Comparison of ENCODE assay signal across 1 cellular context in the genomic region with DNA sequence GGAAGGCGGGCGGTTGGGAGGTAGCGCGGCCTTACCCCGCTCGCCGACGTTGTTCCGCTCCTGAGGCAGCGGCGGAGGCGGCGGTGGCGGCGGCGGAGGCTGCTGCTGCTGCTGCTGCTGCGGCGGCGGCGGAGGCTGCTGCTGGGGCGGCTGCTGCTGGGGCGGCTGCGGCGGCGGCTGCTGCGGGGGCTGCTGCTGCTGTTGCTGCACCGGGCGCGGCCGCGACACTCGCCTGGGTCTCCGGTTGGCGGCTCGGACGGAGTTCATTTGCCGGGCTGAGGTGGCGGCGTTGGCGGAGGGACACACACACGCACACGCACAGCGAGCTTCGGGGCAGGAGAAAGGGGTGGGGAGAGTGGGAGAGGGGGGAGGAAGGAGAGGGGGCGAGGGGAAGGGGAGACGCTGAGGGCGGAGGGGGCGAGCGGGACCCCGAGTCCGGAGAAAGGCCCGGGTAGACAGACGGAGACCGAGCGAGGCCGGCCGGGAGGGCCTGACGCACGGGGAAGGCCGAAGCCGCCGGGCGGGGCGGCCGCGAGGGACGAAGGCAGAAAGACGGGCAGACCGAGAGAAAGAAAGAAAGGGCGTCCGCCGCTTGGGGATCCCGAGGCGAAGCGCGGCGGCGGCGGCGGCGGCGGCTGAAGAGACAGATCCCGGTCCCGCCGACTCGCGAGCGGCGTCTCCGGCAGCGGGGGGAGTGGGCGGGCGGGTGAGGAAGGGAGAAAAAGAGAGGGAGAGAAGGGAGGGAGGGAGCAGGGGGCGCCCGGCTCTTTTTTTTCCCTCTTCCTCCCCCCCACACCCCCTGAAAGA.
TF ChIP-seq lines count a peak whose summit lies in the region.

No MANE protein-coding gene starts in this region.

TF ChIP-seq in K562, 482 proteins besides CTCF, POLR2A, EP300 and RAD21 (continued from another document and continues in another):
- TF ChIP-seq RBM34 (IDR thresholded peaks at IDR 0.05; ENCODE audit: borderline replicate concordance, insufficient read depth, low read length) (no peak), PHB (CRISPR knock-in tag; IDR thresholded peaks at IDR 0.05) (no peak), ZNF589 (CRISPR knock-in tag; IDR thresholded peaks at IDR 0.05; ENCODE audit: low read depth) (peak; percentile 51; the same call in 1 of the 2 replicates), SREBF2 (CRISPR knock-in tag; IDR thresholded peaks at IDR 0.05) (no peak), ELF1 (tag; IDR thresholded peaks at IDR 0.05) (no peak; the same call in 1 of the 2 replicates), TFAM (CRISPR knock-in tag; conservative IDR thresholded peaks at IDR 0.05) (no peak), RBFOX2 (IDR thresholded peaks at IDR 0.05; ENCODE audit: low read depth, low read length) (peak; percentile 67), SMAD3 (CRISPR knock-in tag; conservative IDR thresholded peaks at IDR 0.05) (no peak), ZNF197 (CRISPR knock-in tag; IDR thresholded peaks at IDR 0.05; ENCODE audit: low read depth) (no peak), GABPB1 (CRISPR knock-in tag; IDR thresholded peaks at IDR 0.05) (peak; percentile 37; the same call in 1 of the 2 replicates), NR2C2 (CRISPR knock-in tag; IDR thresholded peaks at IDR 0.05) (no peak), NR2C2 (tag; IDR thresholded peaks at IDR 0.05) (no peak), TAL1 (IDR thresholded peaks at IDR 0.05) (no peak), RBM25 (IDR thresholded peaks at IDR 0.05; ENCODE audit: low read depth, low read length, severe bottlenecking) (no peak), ZNF79 (CRISPR knock-in tag; IDR thresholded peaks at IDR 0.05; ENCODE audit: low read depth) (no peak), MAZ (CRISPR knock-in tag; conservative IDR thresholded peaks at IDR 0.05 in 1 of 2, IDR thresholded peaks at IDR 0.05 in 1 of 2) (0 out of 4 replicates have a peak, but pooled peaks of 1 of the 2 experiments have one; percentile 23), RBM14 (IDR thresholded peaks at IDR 0.05; ENCODE audit: borderline replicate concordance, insufficient read depth, low read depth, low read length) (no peak), MCM2 (IDR thresholded peaks at IDR 0.05; ENCODE audit: low read depth) (no peak), ARID2 (IDR thresholded peaks at IDR 0.05) (no peak), PKNOX1 (IDR thresholded peaks at IDR 0.05) (no peak), TEAD2 (tag; IDR thresholded peaks at IDR 0.05) (no peak), HOXB6 (CRISPR knock-in tag; IDR thresholded peaks at IDR 0.05; ENCODE audit: borderline replicate concordance) (no peak), FOXJ2 (tag; IDR thresholded peaks at IDR 0.05) (no peak), GTF2E2 (tag; IDR thresholded peaks at IDR 0.05) (no peak), HIVEP1 (CRISPR knock-in tag; IDR thresholded peaks at IDR 0.05) (no peak), ZNF324 (CRISPR knock-in tag; IDR thresholded peaks at IDR 0.05) (no peak), KLF10 (CRISPR knock-in tag; IDR thresholded peaks at IDR 0.05) (no peak), ETV6 (IDR thresholded peaks at IDR 0.05; ENCODE audit: borderline replicate concordance in 1 of 2, low read depth in 2 of 2, low read length in 1 of 2) (no peak), ETV6 (CRISPR knock-in tag; IDR thresholded peaks at IDR 0.05; ENCODE audit: borderline replicate concordance) (no peak), STAT5A (IDR thresholded peaks at IDR 0.05; ENCODE audit: borderline replicate concordance, low read length) (no peak), BRD9 (IDR thresholded peaks at IDR 0.05; ENCODE audit: low read depth, partially characterized antibody) (no peak), ESRRA (IDR thresholded peaks at IDR 0.05; ENCODE audit: borderline replicate concordance, low read depth) (no peak), CBFA2T3 (IDR thresholded peaks at IDR 0.05) (no peak), TBL1XR1 (IDR thresholded peaks at IDR 0.05; ENCODE audit: low read length in 2 of 2) (no peak), MTA1 (IDR thresholded peaks at IDR 0.05; ENCODE audit: borderline replicate concordance) (no peak), SMAD1 (IDR thresholded peaks at IDR 0.05; ENCODE audit: low read depth, low read length, partially characterized antibody) (no peak), NFE2L1 (tag; IDR thresholded peaks at IDR 0.05; ENCODE audit: borderline replicate concordance, low read depth) (no peak), BHLHE40 (IDR thresholded peaks at IDR 0.05; ENCODE audit: low read length) (no peak), L3MBTL2 (IDR thresholded peaks at IDR 0.05) (no peak), ZNF609 (CRISPR knock-in tag; IDR thresholded peaks at IDR 0.05; ENCODE audit: borderline replicate concordance) (no peak), ZNF274 (IDR thresholded peaks at IDR 0.05; ENCODE audit: borderline replicate concordance, low read depth, low read length) (no peak), NFYB (IDR thresholded peaks at IDR 0.05; ENCODE audit: extremely low read depth, insufficient read length) (no peak), ZBTB34 (CRISPR knock-in tag; IDR thresholded peaks at IDR 0.05) (no peak)
- TF ChIP-seq, protein P1, sequence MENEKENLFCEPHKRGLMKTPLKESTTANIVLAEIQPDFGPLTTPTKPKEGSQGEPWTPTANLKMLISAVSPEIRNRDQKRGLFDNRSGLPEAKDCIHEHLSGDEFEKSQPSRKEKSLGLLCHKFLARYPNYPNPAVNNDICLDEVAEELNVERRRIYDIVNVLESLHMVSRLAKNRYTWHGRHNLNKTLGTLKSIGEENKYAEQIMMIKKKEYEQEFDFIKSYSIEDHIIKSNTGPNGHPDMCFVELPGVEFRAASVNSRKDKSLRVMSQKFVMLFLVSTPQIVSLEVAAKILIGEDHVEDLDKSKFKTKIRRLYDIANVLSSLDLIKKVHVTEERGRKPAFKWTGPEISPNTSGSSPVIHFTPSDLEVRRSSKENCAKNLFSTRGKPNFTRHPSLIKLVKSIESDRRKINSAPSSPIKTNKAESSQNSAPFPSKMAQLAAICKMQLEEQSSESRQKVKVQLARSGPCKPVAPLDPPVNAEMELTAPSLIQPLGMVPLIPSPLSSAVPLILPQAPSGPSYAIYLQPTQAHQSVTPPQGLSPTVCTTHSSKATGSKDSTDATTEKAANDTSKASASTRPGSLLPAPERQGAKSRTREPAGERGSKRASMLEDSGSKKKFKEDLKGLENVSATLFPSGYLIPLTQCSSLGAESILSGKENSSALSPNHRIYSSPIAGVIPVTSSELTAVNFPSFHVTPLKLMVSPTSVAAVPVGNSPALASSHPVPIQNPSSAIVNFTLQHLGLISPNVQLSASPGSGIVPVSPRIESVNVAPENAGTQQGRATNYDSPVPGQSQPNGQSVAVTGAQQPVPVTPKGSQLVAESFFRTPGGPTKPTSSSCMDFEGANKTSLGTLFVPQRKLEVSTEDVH (IDR thresholded peaks at IDR 0.05; ENCODE audit: low read depth, partially characterized antibody), result no peak
- TF ChIP-seq, protein P2, sequence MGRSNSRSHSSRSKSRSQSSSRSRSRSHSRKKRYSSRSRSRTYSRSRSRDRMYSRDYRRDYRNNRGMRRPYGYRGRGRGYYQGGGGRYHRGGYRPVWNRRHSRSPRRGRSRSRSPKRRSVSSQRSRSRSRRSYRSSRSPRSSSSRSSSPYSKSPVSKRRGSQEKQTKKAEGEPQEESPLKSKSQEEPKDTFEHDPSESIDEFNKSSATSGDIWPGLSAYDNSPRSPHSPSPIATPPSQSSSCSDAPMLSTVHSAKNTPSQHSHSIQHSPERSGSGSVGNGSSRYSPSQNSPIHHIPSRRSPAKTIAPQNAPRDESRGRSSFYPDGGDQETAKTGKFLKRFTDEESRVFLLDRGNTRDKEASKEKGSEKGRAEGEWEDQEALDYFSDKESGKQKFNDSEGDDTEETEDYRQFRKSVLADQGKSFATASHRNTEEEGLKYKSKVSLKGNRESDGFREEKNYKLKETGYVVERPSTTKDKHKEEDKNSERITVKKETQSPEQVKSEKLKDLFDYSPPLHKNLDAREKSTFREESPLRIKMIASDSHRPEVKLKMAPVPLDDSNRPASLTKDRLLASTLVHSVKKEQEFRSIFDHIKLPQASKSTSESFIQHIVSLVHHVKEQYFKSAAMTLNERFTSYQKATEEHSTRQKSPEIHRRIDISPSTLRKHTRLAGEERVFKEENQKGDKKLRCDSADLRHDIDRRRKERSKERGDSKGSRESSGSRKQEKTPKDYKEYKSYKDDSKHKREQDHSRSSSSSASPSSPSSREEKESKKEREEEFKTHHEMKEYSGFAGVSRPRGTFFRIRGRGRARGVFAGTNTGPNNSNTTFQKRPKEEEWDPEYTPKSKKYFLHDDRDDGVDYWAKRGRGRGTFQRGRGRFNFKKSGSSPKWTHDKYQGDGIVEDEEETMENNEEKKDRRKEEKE (IDR thresholded peaks at IDR 0.05; ENCODE audit: borderline replicate concordance in 1 of 2, control insufficient read depth in 1 of 2, low read depth in 2 of 2, low read length in 1 of 2), result no peak
- TF ChIP-seq, protein P3, sequence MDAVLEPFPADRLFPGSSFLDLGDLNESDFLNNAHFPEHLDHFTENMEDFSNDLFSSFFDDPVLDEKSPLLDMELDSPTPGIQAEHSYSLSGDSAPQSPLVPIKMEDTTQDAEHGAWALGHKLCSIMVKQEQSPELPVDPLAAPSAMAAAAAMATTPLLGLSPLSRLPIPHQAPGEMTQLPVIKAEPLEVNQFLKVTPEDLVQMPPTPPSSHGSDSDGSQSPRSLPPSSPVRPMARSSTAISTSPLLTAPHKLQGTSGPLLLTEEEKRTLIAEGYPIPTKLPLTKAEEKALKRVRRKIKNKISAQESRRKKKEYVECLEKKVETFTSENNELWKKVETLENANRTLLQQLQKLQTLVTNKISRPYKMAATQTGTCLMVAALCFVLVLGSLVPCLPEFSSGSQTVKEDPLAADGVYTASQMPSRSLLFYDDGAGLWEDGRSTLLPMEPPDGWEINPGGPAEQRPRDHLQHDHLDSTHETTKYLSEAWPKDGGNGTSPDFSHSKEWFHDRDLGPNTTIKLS (IDR thresholded peaks at IDR 0.05; ENCODE audit: borderline replicate concordance, low read depth), result no peak
